10 cellular contexts compared by ENCODE assay signal in genomic region chr10:91090761-91091529, GRCh38.
DNase-seq lines count a peak whose midpoint lies in the region; ATAC-seq and TF ChIP-seq lines count a peak whose summit lies in the region.
"Had no signal": no experiment of that assay in that cellular context is flagged by ENCODE, and none has a peak within 500 bp of the region (broad histone marks: within the 10 kb centered on the region; RNA-seq: fewer than 3 reads in every experiment).

No MANE protein-coding gene starts in this region.

- H3K27me3 ChIP-seq in foreskin keratinocyte (peaks cover 21% of the 10 kb centered on the region), trophoblast cell (ENCODE audit: insufficient read depth, low read length) (no peaks in the 10 kb centered on the region), smooth muscle cell (ENCODE audit: low read depth) (no peaks in the 10 kb centered on the region)

- H3K4me2 ChIP-seq in trophoblast cell (ENCODE audit: low read length), result no peak overlapping the region
- H3K4me2 ChIP-seq in smooth muscle cell, result no peak overlapping the region

- no peak overlapping the region for H3K18ac ChIP-seq in trophoblast cell (ENCODE audit: low read length)

- H3K4ac ChIP-seq in trophoblast cell (ENCODE audit: low read depth, low read length), result no peak overlapping the region

- no peak overlapping the region for H3K4me3 ChIP-seq in trophoblast cell (ENCODE audit: low read depth, low read length)
- no peak overlapping the region for H3K4me3 ChIP-seq in smooth muscle cell

- no CpG with 5 or more reads among the region's 5 CpGs for WGBS in trophoblast cell (ENCODE audit: extremely low coverage, insufficient coverage, insufficient read length)
- 62% methylated on average over 5 of the region's 5 CpGs for WGBS in smooth muscle cell (ENCODE audit: low lambda C conversion rate)

- no peaks in the 10 kb centered on the region for H3K79me2 ChIP-seq in trophoblast cell (ENCODE audit: control insufficient read depth, insufficient read depth, low read length, poor library complexity)
- H3K79me2 ChIP-seq in smooth muscle cell (ENCODE audit: low read depth), result no peaks in the 10 kb centered on the region

- H3K27ac ChIP-seq in foreskin keratinocyte (no peak overlapping the region), trophoblast cell (ENCODE audit: low read depth, low read length) (no peak overlapping the region), smooth muscle cell (ENCODE audit: low read depth) (no peak overlapping the region)

- H3K4me1 ChIP-seq in foreskin keratinocyte, result no peaks in the 10 kb centered on the region
- no peaks in the 10 kb centered on the region for H3K4me1 ChIP-seq in trophoblast cell (ENCODE audit: control insufficient read depth in 1 of 2, insufficient read depth in 2 of 2, low read length in 2 of 2)
- no peaks in the 10 kb centered on the region for H3K4me1 ChIP-seq in smooth muscle cell (ENCODE audit: low read depth)

- H3F3A ChIP-seq in smooth muscle cell (ENCODE audit: low read depth), result no peaks in the 10 kb centered on the region

- no peak overlapping the region for H4K91ac ChIP-seq in trophoblast cell (ENCODE audit: low read depth, low read length)

- no peak overlapping the region for H2AK5ac ChIP-seq in trophoblast cell (ENCODE audit: low read length)

- no peak overlapping the region for H2BK5ac ChIP-seq in trophoblast cell (ENCODE audit: low read depth, low read length, poor library complexity)

- H2BK12ac ChIP-seq in trophoblast cell (ENCODE audit: low read length), result no peak overlapping the region

- ATAC-seq in foreskin keratinocyte, result no peak

- H4K12ac ChIP-seq in trophoblast cell (ENCODE audit: low read depth, low read length), result no peak overlapping the region

- H3K9me3 ChIP-seq in trophoblast cell (ENCODE audit: insufficient read depth, low read depth, low read length), result peaks cover 3% of the 10 kb centered on the region
- H3K9me3 ChIP-seq in smooth muscle cell (replicated peaks; ENCODE audit: low read depth), result no peaks in the 10 kb centered on the region

- H3K14ac ChIP-seq in trophoblast cell (ENCODE audit: low read length), result no peak overlapping the region

- H4K8ac ChIP-seq in trophoblast cell (ENCODE audit: low read depth, low read length), result no peak overlapping the region

- H3K36me3 ChIP-seq in trophoblast cell (ENCODE audit: control insufficient read depth in 1 of 2, insufficient read depth in 2 of 2, low read length in 2 of 2) (no peaks in the 10 kb centered on the region), smooth muscle cell (ENCODE audit: low read depth) (no peaks in the 10 kb centered on the region)

- H4K20me1 ChIP-seq in smooth muscle cell (ENCODE audit: low read depth), result no peaks in the 10 kb centered on the region

- DNase-seq in AG08395 (ENCODE audit: low spot score) (peak; percentile 14), SK-N-DZ (ENCODE audit: low spot score) (peak; percentile 36), foreskin keratinocyte (no peak), superior temporal gyrus (ENCODE audit: extremely low spot score) (no peak), trophoblast cell (no peak), epidermal melanocyte (ENCODE audit: insufficient read length, low spot score) (no peak), smooth muscle cell (lab: John Stamatoyannopoulos, UW; ENCODE audit: unreplicated experiment) (no peak)
- DNase-seq: activated naive CD4-positive, alpha-beta T cell; naive B cell had no signal

- H2BK120ac ChIP-seq in trophoblast cell (ENCODE audit: insufficient read depth, low read length, poor library complexity), result no peak overlapping the region

- H3K9ac ChIP-seq in trophoblast cell (ENCODE audit: low read length), result no peak overlapping the region
- H3K9ac ChIP-seq in smooth muscle cell (ENCODE audit: low read depth), result no peak overlapping the region

- no peak overlapping the region for H2AFZ ChIP-seq in trophoblast cell (ENCODE audit: insufficient read depth, low read length, poor library complexity)
- no peak overlapping the region for H2AFZ ChIP-seq in smooth muscle cell (ENCODE audit: low read depth)

- H3K79me1 ChIP-seq in trophoblast cell (ENCODE audit: low read length), result no peaks in the 10 kb centered on the region

- TF ChIP-seq CTCF in GM12874 (IDR thresholded peaks at IDR 0.05; ENCODE audit: insufficient read depth, low read depth, low read length) (0 out of 2 replicates have a peak, but pooled peaks have one; percentile 26), foreskin keratinocyte (conservative IDR thresholded peaks at IDR 0.05) (peak; percentile 4), smooth muscle cell (IDR thresholded peaks at IDR 0.05; ENCODE audit: borderline replicate concordance, insufficient read depth, poor library complexity, severe bottlenecking) (no peak)

- H3K23ac ChIP-seq in trophoblast cell (ENCODE audit: low read length), result no peak overlapping the region

Comparison
In these comparisons a context has a peak if more than half of its experiments do, and no peak if none do; other contexts are left out.
1. DNase-seq: peak in AG08395 (single experiment) and SK-N-DZ (single experiment); none in foreskin keratinocyte (0 of 2), superior temporal gyrus (single experiment), trophoblast cell (0 of 2), epidermal melanocyte (single experiment) and smooth muscle cell (single experiment).